11 cellular contexts compared by ENCODE assay signal in the genomic region with DNA sequence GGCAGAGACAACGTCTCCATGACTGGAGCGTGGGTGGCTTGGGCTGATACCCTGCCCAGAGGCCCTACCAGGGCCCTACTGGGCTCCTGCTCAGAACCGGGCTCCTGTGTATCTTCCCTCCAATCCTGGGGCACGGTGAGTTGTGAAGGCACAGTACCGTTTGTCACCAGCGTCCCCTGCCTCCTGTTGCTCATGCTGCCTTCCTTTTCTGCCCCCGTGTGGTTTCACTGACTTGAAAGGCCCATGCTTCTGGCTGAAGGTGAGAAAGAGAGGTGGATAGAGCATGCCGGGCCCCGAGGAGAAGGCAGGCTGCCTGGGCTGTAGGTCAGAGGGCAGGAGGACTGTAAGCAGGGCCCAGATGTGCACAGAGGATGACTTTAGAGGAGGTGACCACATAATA. TPM values are rescaled to one million over a fixed set of nuclear protein-coding genes. Genes with fewer than 3 reads are reported as not detected.
DNase-seq lines count a peak whose midpoint lies in the region; ATAC-seq, FAIRE-seq and TF ChIP-seq lines count a peak whose summit lies in the region.
"Had no signal": no experiment of that assay in that cellular context is flagged by ENCODE, and none has a peak within 500 bp of the region (broad histone marks: within the 10 kb centered on the region; RNA-seq: fewer than 3 reads in every experiment).

No MANE protein-coding gene starts in this region.

- peak; percentile 2 for DNase-seq in NCI-H82 (lab: John Stamatoyannopoulos, UW)
- DNase-seq in NCI-H82 treated with DMSO at 0.1 percent for 48 hours (lab: John Stamatoyannopoulos, UW; ENCODE audit: unreplicated experiment) = no peak
- peak; percentile 26 for DNase-seq in activated CD8-positive, alpha-beta memory T cell treated with anti-CD3 and anti-CD28 coated beads, Interleukin-2, amount 50 U/mL, for 4 hours
- DNase-seq in heart right ventricle = peak; percentile 16 to 44
- DNase-seq in stimulated activated CD8-positive, alpha-beta memory T cell treated with anti-CD3 and anti-CD28 coated beads, Interleukin-15, amount 100 ng/mL, for 48 hours (ENCODE audit: low read depth in 2 of 2) = peak; percentile 19 to 42
- DNase-seq in GM12892 (ENCODE audit: insufficient read length) = no peak
- DNase-seq in NCI-H524 treated with DMSO at 0.1 percent for 48 hours (lab: John Stamatoyannopoulos, UW) = no peak
- DNase-seq: 8988T, activated B cell treated with CpG ODN at 0.5 μM for 24 hours had no signal

- peak in 7 of 9 donors; percentile 19 to 53 (median 33) for TF ChIP-seq CTCF in heart right ventricle (IDR thresholded peaks at IDR 0.05)

- WGBS in heart right ventricle, 2 donors = 39 to 45% methylated on average over 9 of the region's 9 CpGs

- H3K4me1 ChIP-seq in heart right ventricle = peaks cover 0 to 6% (median 0%) of the 10 kb centered on the region in 9 donors

- H3K9me3 ChIP-seq in heart right ventricle = no peaks in the 10 kb centered on the region
- H3K9me3 ChIP-seq: neutrophil had no signal

- intact Hi-C loops in heart right ventricle (cut with DNase I) = loop anchor here in 1 of 10 donors (5.0 kb wide), 1 partner anchor 109 kb away; no protein-coding TSS in a partner anchor

- FAIRE-seq in GM12892 (lab: Jason Lieb, UNC) = no peak

- no peaks in the 10 kb centered on the region for H3K36me3 ChIP-seq in heart right ventricle
- H3K36me3 ChIP-seq: neutrophil had no signal

- no peak overlapping the region for H3K4me3 ChIP-seq in heart right ventricle

- no peak overlapping the region for H3K27ac ChIP-seq in heart right ventricle
- H3K27ac ChIP-seq: neutrophil had no signal

- peak; percentile 34 to 86 (median 68) for ATAC-seq in heart right ventricle
- no peak for ATAC-seq in HG02623 (IDR thresholded peaks at IDR 0.05; ENCODE audit: unreplicated experiment)

- H3K27me3 ChIP-seq in heart right ventricle = peaks cover 0 to 6% (median 0%) of the 10 kb centered on the region in 7 donors

- TF ChIP-seq POLR2A in GM12892 (IDR thresholded peaks at IDR 0.05; ENCODE audit: low read depth, low read length) = no peak

RNA-seq across cellular contexts. Expression of gene DMBT1, which starts 9.1 kb away (rescaled TPM):
- total RNA-seq in heart right ventricle = under 1 TPM in 2 of 10 donors, not detected in 8; 0.05 to 0.18 TPM
- under 1 TPM in 1 of 2 donors, not detected in 1; 0.01 TPM for polyA plus RNA-seq in heart right ventricle
- polyA plus RNA-seq in GM12892 (2012; ENCODE audit: missing spikeins) = 0.08 TPM
- total RNA-seq: activated B cell treated with CpG ODN at 0.5 μM for 24 hours had no signal

Comparison
In these comparisons a context has a peak if more than half of its experiments do, and no peak if none do; other contexts are left out.
1. DNase-seq: peak in NCI-H82 (single experiment), activated CD8-positive, alpha-beta memory T cell treated with anti-CD3 and anti-CD28 coated beads, Interleukin-2, amount 50 U/mL, for 4 hours (single experiment), heart right ventricle (2 of 2) and stimulated activated CD8-positive, alpha-beta memory T cell treated with anti-CD3 and anti-CD28 coated beads, Interleukin-15, amount 100 ng/mL, for 48 hours (2 of 2); none in NCI-H82 treated with DMSO at 0.1 percent for 48 hours (single experiment), GM12892 (single experiment) and NCI-H524 treated with DMSO at 0.1 percent for 48 hours (single experiment).